In the genomic region with DNA sequence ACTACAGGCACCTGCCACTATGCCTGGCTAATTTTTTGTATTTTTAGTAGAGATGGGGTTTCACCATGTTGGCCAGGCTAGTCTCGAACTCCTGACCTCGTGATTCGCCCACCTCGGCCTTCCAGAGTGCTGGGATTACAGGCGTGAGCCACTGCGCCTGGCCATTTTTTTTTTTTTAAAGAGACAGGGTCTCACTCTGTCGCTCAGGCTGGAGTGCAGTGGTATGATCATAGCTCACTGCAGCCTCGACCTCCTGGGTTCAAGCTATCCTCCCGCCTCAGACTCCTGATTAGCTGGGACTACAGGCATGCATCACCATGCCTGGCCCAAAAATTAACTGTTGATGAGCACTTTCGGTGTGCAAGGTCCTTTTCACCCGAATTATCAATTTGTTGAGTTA, we compare ENCODE assay signal across 2 cellular contexts. TPM values are rescaled to one million over a fixed set of nuclear protein-coding genes. Genes with fewer than 3 reads are reported as not detected.
"Had no signal": no experiment of that assay in that cellular context is flagged by ENCODE, and none has a peak within 500 bp of the region (broad histone marks: within the 10 kb centered on the region; RNA-seq: fewer than 3 reads in every experiment).

No MANE protein-coding gene starts in this region.

RNA-seq across cellular contexts. Expression of gene NPHS1, which starts 16.2 kb away (rescaled TPM):
- total RNA-seq: G401, GM12878 had no signal
- polyA plus RNA-seq: GM12878 had no signal

RNA-seq across cellular contexts. Expression of gene KIRREL2, which starts 20.6 kb away (rescaled TPM):
- total RNA-seq: GM12878 had no signal

RNA-seq across cellular contexts. Expression of gene PRODH2, which starts 23.5 kb away (rescaled TPM):
- total RNA-seq: G401, GM12878 had no signal
